ENCODE assay signal across 9 cellular contexts in genomic region chr9:130183133-130183762, GRCh38. TPM values are rescaled to one million over a fixed set of nuclear protein-coding genes. Genes with fewer than 3 reads are reported as not detected.
DNase-seq lines count a peak whose midpoint lies in the region; TF ChIP-seq lines count a peak whose summit lies in the region.
"Had no signal": no experiment of that assay in that cellular context is flagged by ENCODE, and none has a peak within 500 bp of the region (broad histone marks: within the 10 kb centered on the region; RNA-seq: fewer than 3 reads in every experiment).

No MANE protein-coding gene starts in this region.

- no peaks in the 10 kb centered on the region; the same call in 1 of the 2 replicates for H3K36me3 ChIP-seq in SK-N-MC (ENCODE audit: insufficient read depth, low read length)

- H3K9me3 ChIP-seq in SK-N-MC (ENCODE audit: low read depth, low read length) = no peaks in the 10 kb centered on the region

- H3K27ac Mint-ChIP-seq in progenitor cell of endocrine pancreas = peak overlapping the region; percentile 88
- H3K27ac Mint-ChIP-seq: activated naive CD8-positive, alpha-beta T cell had no signal

- TF ChIP-seq CTCF in fibroblast of the aortic adventitia (IDR thresholded peaks at IDR 0.05; ENCODE audit: insufficient read depth, low read length) (no peak), progenitor cell of endocrine pancreas (IDR thresholded peaks at IDR 0.05; ENCODE audit: unreplicated experiment) (no peak)

- H3K36me3 Mint-ChIP-seq in progenitor cell of endocrine pancreas (ENCODE audit: insufficient read depth) = no peaks in the 10 kb centered on the region
- H3K36me3 Mint-ChIP-seq: activated naive CD8-positive, alpha-beta T cell had no signal

- peak overlapping the region; percentile 31 for H3K9ac ChIP-seq in SK-N-MC (ENCODE audit: insufficient read length)

- no peak overlapping the region for H3K4me3 Mint-ChIP-seq in progenitor cell of endocrine pancreas (ENCODE audit: low read depth)
- H3K4me3 Mint-ChIP-seq: activated naive CD8-positive, alpha-beta T cell had no signal

- peaks cover 24% of the 10 kb centered on the region for H3K4me1 Mint-ChIP-seq in progenitor cell of endocrine pancreas (ENCODE audit: low read depth)

- H3K27me3 Mint-ChIP-seq in progenitor cell of endocrine pancreas = no peaks in the 10 kb centered on the region
- H3K27me3 Mint-ChIP-seq: activated naive CD8-positive, alpha-beta T cell had no signal

- H3K27ac ChIP-seq in SK-N-MC = peak overlapping the region; percentile 82

- DNase-seq in EL (peak; percentile 89), SK-N-MC (ENCODE audit: low read depth, low spot score) (peak; percentile 5), fibroblast of the aortic adventitia (ENCODE audit: low read depth) (peak; percentile 72), progenitor cell of endocrine pancreas (ENCODE audit: low spot score, unreplicated experiment) (no peak), AML-193 (lab: John Stamatoyannopoulos, UW) (no peak), cortex of kidney (lab: John Stamatoyannopoulos, UW) (no peak), cerebellar nuclear complex (lab: John Stamatoyannopoulos, UW) (no peak)
- DNase-seq in activated naive CD4-positive, alpha-beta T cell treated with anti-CD3 and anti-CD28 coated beads, Interleukin-2, amount 50 U/mL, for 16 hours = no peak

- no peaks in the 10 kb centered on the region for H3K9me3 Mint-ChIP-seq in progenitor cell of endocrine pancreas (ENCODE audit: low read depth)

- peak overlapping the region; percentile 42 for H3K4me3 ChIP-seq in SK-N-MC
- no peak overlapping the region for H3K4me3 ChIP-seq in fibroblast of the aortic adventitia (ENCODE audit: low read depth, low read length)

RNA-seq across cellular contexts. Expression of gene NCS1, which starts 11.0 kb away (rescaled TPM):
- 10.7 and 39.2 TPM in 2 replicates for total RNA-seq in fibroblast of the aortic adventitia (ENCODE audit: low replicate concordance)
- 29.0 and 33.4 TPM in 2 replicates for total RNA-seq in progenitor cell of endocrine pancreas

Comparison
In these comparisons a context has a peak if more than half of its experiments do, and no peak if none do; other contexts are left out.
1. DNase-seq: peak in EL (single experiment), SK-N-MC (single experiment) and fibroblast of the aortic adventitia (single experiment); none in progenitor cell of endocrine pancreas (single experiment), AML-193 (0 of 2), cortex of kidney (single experiment), activated naive CD4-positive, alpha-beta T cell treated with anti-CD3 and anti-CD28 coated beads, Interleukin-2, amount 50 U/mL, for 16 hours (single experiment) and cerebellar nuclear complex (0 of 2).